In genomic region chr17:78291944-78292910, GRCh38 we compare ENCODE assay signal across 2 cellular contexts.
TF ChIP-seq lines count a peak whose summit lies in the region.

No MANE protein-coding gene starts in this region.

TF ChIP-seq in IMR-90, 13 proteins besides CTCF, POLR2A, EP300 and RAD21:
- no peak for TF ChIP-seq BHLHE40 (IDR thresholded peaks at IDR 0.05; ENCODE audit: low read depth, low read length)
- TF ChIP-seq MXI1 (IDR thresholded peaks at IDR 0.05; ENCODE audit: borderline replicate concordance, low read depth, low read length), result no peak
- TF ChIP-seq USF2 (IDR thresholded peaks at IDR 0.05; ENCODE audit: low read depth, low read length), result no peak
- no peak for TF ChIP-seq CEBPB (IDR thresholded peaks at IDR 0.05; ENCODE audit: low read depth, low read length)
- TF ChIP-seq NFE2L2 (IDR thresholded peaks at IDR 0.05; ENCODE audit: low read depth, low read length), result no peak
- no peak for TF ChIP-seq CHD1 (IDR thresholded peaks at IDR 0.05; ENCODE audit: low read depth, low read length)
- TF ChIP-seq MAFK (IDR thresholded peaks at IDR 0.05; ENCODE audit: low read depth, low read length), result no peak

TF ChIP-seq in H1, 55 proteins besides CTCF, POLR2A, EP300 and RAD21:
- TF ChIP-seq ZNF274 (IDR thresholded peaks at IDR 0.05; ENCODE audit: borderline replicate concordance, extremely low read depth, low read length), result no peak
- no peak for TF ChIP-seq ATF2 (IDR thresholded peaks at IDR 0.05; ENCODE audit: low read length)
- TF ChIP-seq EGR1 (IDR thresholded peaks at IDR 0.05; ENCODE audit: borderline replicate concordance, low read depth, low read length), result no peak
- TF ChIP-seq RXRA (IDR thresholded peaks at IDR 0.05; ENCODE audit: insufficient read depth, low read depth, low read length), result no peak
- no peak for TF ChIP-seq POU5F1 (IDR thresholded peaks at IDR 0.05; ENCODE audit: low read depth, low read length)
